In the genomic region with DNA sequence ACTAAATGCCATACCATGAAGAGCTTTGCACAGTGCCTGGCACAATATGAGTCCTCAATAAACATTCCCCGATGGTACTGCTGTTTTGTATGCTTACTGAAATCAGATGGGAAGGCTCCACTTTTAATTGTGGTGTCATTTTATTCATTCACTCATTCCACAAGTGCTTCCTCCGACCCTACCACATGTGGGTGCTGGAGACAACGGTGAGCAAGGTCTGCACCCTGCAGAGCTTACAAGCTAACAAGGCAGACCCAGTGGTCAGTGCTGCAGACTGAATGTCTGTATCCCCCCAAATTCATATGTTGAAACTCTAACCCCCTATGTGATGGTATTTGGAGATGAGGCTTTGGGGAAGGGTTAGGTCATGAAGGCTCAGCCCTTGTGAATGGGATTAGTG, we compare ENCODE assay signal across 1 cellular context.
TF ChIP-seq lines count a peak whose summit lies in the region.

No MANE protein-coding gene starts in this region.

TF ChIP-seq in K562, 482 proteins besides CTCF, POLR2A, EP300 and RAD21:
- TF ChIP-seq CCNT2 (IDR thresholded peaks at IDR 0.05; ENCODE audit: borderline replicate concordance, extremely low read depth, insufficient read length, low read depth, low read length): no peak
- TF ChIP-seq ZBTB1 (CRISPR knock-in tag; IDR thresholded peaks at IDR 0.05; ENCODE audit: borderline replicate concordance, low read depth): no peak
- TF ChIP-seq MAFF (IDR thresholded peaks at IDR 0.05; ENCODE audit: low read length): no peak
- TF ChIP-seq STAT5A (IDR thresholded peaks at IDR 0.05; ENCODE audit: borderline replicate concordance, low read length): no peak
- no peak for TF ChIP-seq KDM5B (IDR thresholded peaks at IDR 0.05; ENCODE audit: insufficient replicate concordance, low read depth, low read length)
- TF ChIP-seq TAL1 (IDR thresholded peaks at IDR 0.05): no peak
- TF ChIP-seq DNMT1 (IDR thresholded peaks at IDR 0.05): no peak
- no peak for TF ChIP-seq IFI16 (CRISPR knock-in tag; IDR thresholded peaks at IDR 0.05)
- TF ChIP-seq ZNF507 (tag; conservative IDR thresholded peaks at IDR 0.05): no peak
- TF ChIP-seq, protein P1, sequence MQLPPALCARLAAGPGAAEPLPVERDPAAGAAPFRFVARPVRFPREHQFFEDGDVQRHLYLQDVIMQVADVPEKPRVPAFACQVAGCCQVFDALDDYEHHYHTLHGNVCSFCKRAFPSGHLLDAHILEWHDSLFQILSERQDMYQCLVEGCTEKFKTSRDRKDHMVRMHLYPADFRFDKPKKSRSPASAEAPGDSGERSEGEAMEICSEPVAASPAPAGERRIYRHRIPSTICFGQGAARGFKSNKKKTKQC (CRISPR knock-in tag; IDR thresholded peaks at IDR 0.05): no peak
- no peak for TF ChIP-seq ZNF778 (CRISPR knock-in tag; IDR thresholded peaks at IDR 0.05)
TF ChIP-seq in K562: peak in this region for 0.
